ENCODE assay signal across 18 cellular contexts in the genomic region with DNA sequence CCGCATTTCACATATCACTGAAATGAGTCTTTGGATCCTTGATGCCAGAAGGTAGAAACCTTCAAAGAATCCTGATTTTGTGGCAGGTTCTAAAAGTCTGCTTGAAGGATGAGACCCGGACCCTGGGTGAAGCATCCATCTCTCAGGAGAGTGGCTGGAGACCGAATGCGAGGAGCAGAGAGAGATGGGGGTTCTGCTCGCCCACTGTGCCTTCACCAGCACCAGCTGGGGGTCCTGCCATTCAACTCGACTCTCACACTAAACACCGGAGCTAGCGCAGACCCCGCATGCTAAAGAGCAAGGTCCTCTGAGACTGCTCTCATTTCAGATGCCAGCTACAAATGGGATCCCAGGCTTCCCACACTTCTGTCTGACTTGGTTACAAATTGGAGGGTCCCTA.
"Had no signal": no experiment of that assay in that cellular context is flagged by ENCODE, and none has a peak within 500 bp of the region (broad histone marks: within the 10 kb centered on the region; RNA-seq: fewer than 3 reads in every experiment).

No MANE protein-coding gene starts in this region.

- ATAC-seq: esophagus mucosa; heart left ventricle; naive thymus-derived CD4-positive, alpha-beta T cell; right cardiac atrium; stimulated activated naive B cell treated with anti-CD40 and anti-IgM and Interleukin-4, amounts not matched to agents 10 μg/mL and 1 μg/mL and 100 μg/mL, for 72 hours; stimulated activated naive CD8-positive, alpha-beta T cell treated with anti-CD3 and anti-CD28 coated beads, Interleukin-15, amount 100 ng/mL, for 72 hours had no signal

- H3K4me1 ChIP-seq: heart left ventricle, testis, tibial nerve had no signal

- H3K4me3 Mint-ChIP-seq: naive thymus-derived CD4-positive, alpha-beta T cell; neural crest cell; stimulated activated naive B cell treated with anti-CD40 and anti-IgM and Interleukin-4, amounts not matched to agents 10 μg/mL and 1 μg/mL and 100 μg/mL, for 72 hours; stimulated activated naive CD8-positive, alpha-beta T cell treated with anti-CD3 and anti-CD28 coated beads, Interleukin-15, amount 100 ng/mL, for 72 hours had no signal

- H3K27me3 Mint-ChIP-seq: stimulated activated naive B cell treated with anti-CD40 and anti-IgM and Interleukin-4, amounts not matched to agents 10 μg/mL and 1 μg/mL and 100 μg/mL, for 72 hours; stimulated activated naive CD8-positive, alpha-beta T cell treated with anti-CD3 and anti-CD28 coated beads, Interleukin-15, amount 100 ng/mL, for 72 hours had no signal

- H3K9me3 Mint-ChIP-seq: neural crest cell had no signal

- H3K4me1 Mint-ChIP-seq: naive thymus-derived CD4-positive, alpha-beta T cell; neural crest cell; stimulated activated naive B cell treated with anti-CD40 and anti-IgM and Interleukin-4, amounts not matched to agents 10 μg/mL and 1 μg/mL and 100 μg/mL, for 72 hours; stimulated activated naive CD8-positive, alpha-beta T cell treated with anti-CD3 and anti-CD28 coated beads, Interleukin-15, amount 100 ng/mL, for 72 hours had no signal

- H3K9me3 ChIP-seq: heart left ventricle, testis had no signal

- H3K27ac ChIP-seq: dorsolateral prefrontal cortex, heart left ventricle, testis, tibial nerve had no signal

- H3K4me3 ChIP-seq: dorsolateral prefrontal cortex, heart left ventricle, testis, tibial nerve had no signal

- H3K27ac Mint-ChIP-seq: naive thymus-derived CD4-positive, alpha-beta T cell; stimulated activated naive B cell treated with anti-CD40 and anti-IgM and Interleukin-4, amounts not matched to agents 10 μg/mL and 1 μg/mL and 100 μg/mL, for 72 hours had no signal

- DNase-seq: cortex of kidney; effector CD8-positive, alpha-beta T cell; heart left ventricle; hippocampal formation; kidney glomerular epithelial cell; mammary epithelial cell; naive thymus-derived CD4-positive, alpha-beta T cell; right cardiac atrium; stimulated activated CD4-positive, alpha-beta T cell treated with anti-CD3 and anti-CD28 coated beads, Interleukin-15, amount 100 ng/mL, for 24 hours; stimulated activated CD4-positive, alpha-beta T cell treated with anti-CD3 and anti-CD28 coated beads, Interleukin-1b, Interleukin-23, amount 100 ng/mL, for 48 hours; stimulated activated CD4-positive, alpha-beta T cell treated with anti-CD3 and anti-CD28 coated beads, Interleukin-4, amount 100 ng/mL, for 24 hours; stimulated activated naive B cell treated with anti-CD40 and anti-IgM and Interleukin-4, amounts not matched to agents 10 μg/mL and 1 μg/mL and 100 μg/mL, for 72 hours; stimulated activated naive CD8-positive, alpha-beta T cell treated with anti-CD3 and anti-CD28 coated beads, Interleukin-15, amount 100 ng/mL, for 72 hours; testis had no signal

- H3K36me3 Mint-ChIP-seq: naive thymus-derived CD4-positive, alpha-beta T cell; stimulated activated naive B cell treated with anti-CD40 and anti-IgM and Interleukin-4, amounts not matched to agents 10 μg/mL and 1 μg/mL and 100 μg/mL, for 72 hours had no signal

- H3K36me3 ChIP-seq: heart left ventricle, tibial nerve had no signal

- H3K27me3 ChIP-seq: heart left ventricle, testis, tibial nerve had no signal
